ENCODE assay signal across 33 cellular contexts in genomic region chr3:184388936-184389230, GRCh38. TPM values are rescaled to one million over a fixed set of nuclear protein-coding genes. Genes with fewer than 3 reads are reported as not detected.
"Had no signal": no experiment of that assay in that cellular context is flagged by ENCODE, and none has a peak within 500 bp of the region (broad histone marks: within the 10 kb centered on the region; RNA-seq: fewer than 3 reads in every experiment).

No MANE protein-coding gene starts in this region.

- H3K9me3 ChIP-seq: colonic mucosa, esophagus muscularis mucosa, heart right ventricle, left lung, prostate gland, right atrium auricular region, stomach, thyroid gland, vagina had no signal

- H3K36me3 ChIP-seq: colonic mucosa, left lung, neural progenitor cell, prostate gland, right atrium auricular region, thyroid gland had no signal

- DNase-seq: colonic mucosa; dermis blood vessel endothelial cell; effector memory CD4-positive, alpha-beta T cell; foreskin keratinocyte; glutamatergic neuron; heart right ventricle; hippocampal formation; left cardiac atrium; mammary epithelial cell; mesendoderm; midbrain; naive thymus-derived CD4-positive, alpha-beta T cell; nucleus accumbens; stimulated activated CD4-positive, alpha-beta T cell treated with anti-CD3 and anti-CD28 coated beads, Interleukin-12 subunit alpha, Interleukin-12 subunit beta, amount 100 ng/mL, for 4 hours; stimulated activated CD4-positive, alpha-beta T cell treated with anti-CD3 and anti-CD28 coated beads, Interleukin-1b, Interleukin-23, amount 100 ng/mL, for 48 hours; stimulated activated CD4-positive, alpha-beta T cell treated with anti-CD3 and anti-CD28 coated beads, Interleukin-4, amount 100 ng/mL, for 1 hour; stimulated activated naive CD4-positive, alpha-beta T cell treated with Interleukin-2 at 50 U/mL for 16 hours; stomach; thyroid gland; trophoblast cell had no signal

- H3K4me1 ChIP-seq: colonic mucosa, esophagus muscularis mucosa, foreskin keratinocyte, heart right ventricle, left lung, neural progenitor cell, prostate gland, right atrium auricular region, stomach, thyroid gland, vagina had no signal

- H3K27me3 ChIP-seq: colonic mucosa, neural progenitor cell, right atrium auricular region, thyroid gland, vagina had no signal

- H3K4me2 ChIP-seq: neural progenitor cell, smooth muscle cell had no signal

- H3K9ac ChIP-seq: neural progenitor cell had no signal

- H3K27ac ChIP-seq: colonic mucosa, esophagus muscularis mucosa, foreskin keratinocyte, heart right ventricle, left lung, neural progenitor cell, prostate gland, right atrium auricular region, stomach, thyroid gland, vagina had no signal

- ATAC-seq: foreskin keratinocyte; heart right ventricle; left cardiac atrium; left lung; naive thymus-derived CD4-positive, alpha-beta T cell; sciatic nerve; stimulated activated effector memory CD8-positive, alpha-beta T cell treated with anti-CD3 and anti-CD28 coated beads, Interleukin-12 subunit alpha, Interleukin-12 subunit beta, amount 100 ng/mL, for 72 hours had no signal

- H3K4me3 ChIP-seq: colonic mucosa, esophagus muscularis mucosa, heart right ventricle, left lung, neural progenitor cell, prostate gland, right atrium auricular region, smooth muscle cell, stomach, thyroid gland, vagina had no signal

- H2AFZ ChIP-seq: neural progenitor cell had no signal

- FAIRE-seq: endothelial cell of umbilical vein, islet of Langerhans had no signal

RNA-seq across cellular contexts. Expression of gene CHRD, which starts 9.0 kb away (rescaled TPM):
- total RNA-seq: epithelial cell of proximal tubule; foreskin keratinocyte; mammary epithelial cell; naive thymus-derived CD4-positive, alpha-beta T cell had no signal
- polyA plus RNA-seq: foreskin keratinocyte; mammary epithelial cell; naive thymus-derived CD4-positive, alpha-beta T cell had no signal

RNA-seq across cellular contexts. Expression of gene THPO, which starts 10.9 kb away (rescaled TPM):
- total RNA-seq: dermis blood vessel endothelial cell; endothelial cell of umbilical vein; epithelial cell of proximal tubule; foreskin keratinocyte; mammary epithelial cell; naive thymus-derived CD4-positive, alpha-beta T cell; osteocyte; prostate gland; smooth muscle cell; stomach had no signal
- polyA plus RNA-seq: foreskin keratinocyte; mammary epithelial cell; naive thymus-derived CD4-positive, alpha-beta T cell had no signal
